In the genomic region with DNA sequence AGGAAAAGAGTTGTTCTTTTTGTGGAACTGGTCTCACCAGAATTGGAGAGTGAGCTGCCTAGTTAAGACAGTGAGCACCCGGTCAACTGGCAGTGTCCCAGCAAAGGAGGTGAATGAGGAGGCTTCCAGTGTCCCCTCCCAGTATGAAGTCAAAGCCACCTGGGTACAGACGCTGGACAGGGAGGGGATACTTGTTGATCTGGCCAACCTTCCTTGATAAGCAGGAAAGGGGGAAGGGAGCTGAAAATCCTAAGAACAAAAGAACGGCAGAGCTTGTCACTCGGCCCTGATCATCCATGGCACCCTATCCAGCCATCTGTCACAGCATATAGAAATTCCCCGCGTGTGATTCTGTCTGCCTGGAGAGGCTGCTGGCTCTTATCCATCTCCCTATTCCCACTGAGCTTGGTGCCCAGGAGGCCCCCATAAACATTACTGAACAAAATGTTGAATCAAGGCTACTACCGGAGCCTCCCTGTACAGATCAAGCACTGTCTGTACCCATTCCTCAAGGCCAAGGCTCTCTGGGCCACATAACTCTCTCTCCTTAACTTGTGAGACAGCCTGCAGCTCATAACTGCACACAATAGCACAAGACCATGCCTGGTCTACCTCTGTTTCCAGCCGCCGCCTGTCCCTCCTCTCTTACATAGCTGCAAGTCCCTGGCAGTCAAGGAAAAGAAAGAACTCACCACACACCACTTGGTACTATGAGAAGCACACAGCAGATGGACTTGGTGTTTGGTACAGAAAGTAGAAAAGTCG, we compare ENCODE assay signal across 11 cellular contexts.
A peak's percentile ranks its signal among the peaks of the same experiment; 100 is the strongest.
DNase-seq lines count a peak whose midpoint lies in the region; ATAC-seq and TF ChIP-seq lines count a peak whose summit lies in the region.
"Had no signal": no experiment of that assay in that cellular context is flagged by ENCODE, and none has a peak within 500 bp of the region (broad histone marks: within the 10 kb centered on the region; RNA-seq: fewer than 3 reads in every experiment).

No MANE protein-coding gene starts in this region.

- peaks cover 69% of the 10 kb centered on the region for H3K4me1 Mint-ChIP-seq in GM23338
- H3K4me1 Mint-ChIP-seq in progenitor cell of endocrine pancreas (ENCODE audit: low read depth), result peaks cover 50% of the 10 kb centered on the region

- H3K27me3 ChIP-seq in GM23338 (ENCODE audit: insufficient read depth), result no peaks in the 10 kb centered on the region
- H3K27me3 ChIP-seq: suprapubic skin had no signal

- no peak for TF ChIP-seq CTCF in GM23338 (conservative IDR thresholded peaks at IDR 0.05; ENCODE audit: low read depth in 2 of 2)
- TF ChIP-seq CTCF in epithelial cell of esophagus (IDR thresholded peaks at IDR 0.05; ENCODE audit: insufficient read depth, low read depth, low read length, missing control alignments), result no peak
- no peak for TF ChIP-seq CTCF in progenitor cell of endocrine pancreas (IDR thresholded peaks at IDR 0.05; ENCODE audit: unreplicated experiment)
- TF ChIP-seq CTCF in foreskin fibroblast (IDR thresholded peaks at IDR 0.05; ENCODE audit: low read depth, low read length), result no peak
- no peak for TF ChIP-seq CTCF in RWPE1 (conservative IDR thresholded peaks at IDR 0.05; ENCODE audit: low read depth)

- ATAC-seq in GM23338, result no peak

- peaks cover 73% of the 10 kb centered on the region for H3K4me1 ChIP-seq in GM23338 (ENCODE audit: insufficient read depth)

- H3K4me3 Mint-ChIP-seq in GM23338 (no peak overlapping the region), progenitor cell of endocrine pancreas (ENCODE audit: low read depth) (no peak overlapping the region)

- no peaks in the 10 kb centered on the region for H3K9me2 ChIP-seq in GM23338 (ENCODE audit: insufficient read depth)

- H2AFZ ChIP-seq in GM23338, result no peak overlapping the region

- POLR2A ChIA-PET in HEK293T (lab: Yijun Ruan, JAX), result no interaction called here
- POLR2A ChIA-PET in RWPE1 (lab: Yijun Ruan, JAX; ENCODE audit: low non-redundant PET), result no interaction called here

- 0 out of 2 replicates have a peak, but pooled peaks cover 11% of the 10 kb centered on the region for H4K20me1 ChIP-seq in GM23338 (replicated peaks; ENCODE audit: insufficient read depth)

- H3K27me3 Mint-ChIP-seq in GM23338 (ENCODE audit: insufficient read depth, low read depth, poor library complexity) (peaks cover 10% of the 10 kb centered on the region), progenitor cell of endocrine pancreas (no peaks in the 10 kb centered on the region)

- H3F3A ChIP-seq in GM23338 (replicated peaks; ENCODE audit: low read depth), result peaks cover 10% of the 10 kb centered on the region; the same call in 1 of the 2 replicates

- peak overlapping the region; percentile 94 for H3K27ac ChIP-seq in GM23338 (ENCODE audit: low read depth)
- no peak overlapping the region for H3K27ac ChIP-seq in RWPE1
- H3K27ac ChIP-seq: epithelial cell of prostate, suprapubic skin had no signal

- H3K4me3 ChIP-seq in GM23338, result no peak overlapping the region
- no peak overlapping the region for H3K4me3 ChIP-seq in epithelial cell of esophagus (ENCODE audit: low read length)
- no peak overlapping the region for H3K4me3 ChIP-seq in foreskin fibroblast (ENCODE audit: low read depth in 1 of 2, low read length in 2 of 2)
- H3K4me3 ChIP-seq: suprapubic skin had no signal

- no peaks in the 10 kb centered on the region for H3K9me3 Mint-ChIP-seq in GM23338
- no peaks in the 10 kb centered on the region for H3K9me3 Mint-ChIP-seq in progenitor cell of endocrine pancreas (ENCODE audit: low read depth)

- H3K36me3 ChIP-seq in GM23338 (ENCODE audit: insufficient read depth), result no peaks in the 10 kb centered on the region
- H3K36me3 ChIP-seq: suprapubic skin had no signal

- H3K79me2 ChIP-seq in GM23338 (replicated peaks; ENCODE audit: insufficient read depth), result peaks cover 87% of the 10 kb centered on the region

- CTCF ChIA-PET in HEK293T (lab: Yijun Ruan, JAX) (interaction anchor here (1.0 kb wide), 1 partner anchor 174 kb away, joined by 3 read pairs; no protein-coding TSS in a partner anchor), RWPE1 (lab: Yijun Ruan, JAX) (interaction anchor here (0.6 kb wide), 3 partner anchors 56 to 185 kb away, joined by 3 to 7 read pairs (median 4); no protein-coding TSS in a partner anchor)

- DNase-seq in GM23338 (ENCODE audit: low spot score) (no peak), NCI-H2171 (lab: John Stamatoyannopoulos, UW) (peak; percentile 76), epithelial cell of esophagus (ENCODE audit: low read depth) (peak; percentile 26), progenitor cell of endocrine pancreas (ENCODE audit: low spot score, unreplicated experiment) (no peak), HEK293T (ENCODE audit: extremely low spot score) (no peak), foreskin fibroblast (no peak), RWPE1 (ENCODE audit: low spot score) (no peak)
- DNase-seq: NCI-H526 treated with DMSO at 0.1 percent for 48 hours; stimulated activated CD4-positive, alpha-beta T cell treated with anti-CD3 and anti-CD28 coated beads, Interleukin-4, amount 100 ng/mL, for 4 hours had no signal

- 0 out of 2 replicates have a peak overlapping the region, but pooled peaks have one; percentile 38 for H3K4me2 ChIP-seq in GM23338

- peak overlapping the region; percentile 12; the same call in 1 of the 2 replicates for H3K27ac Mint-ChIP-seq in GM23338
- H3K27ac Mint-ChIP-seq in progenitor cell of endocrine pancreas, result peak overlapping the region; percentile 57

- H3K36me3 Mint-ChIP-seq in GM23338 (ENCODE audit: low read depth) (peaks cover 8% of the 10 kb centered on the region; the same call in 2 of the 3 replicates), progenitor cell of endocrine pancreas (ENCODE audit: insufficient read depth) (peaks cover 2% of the 10 kb centered on the region)

TF ChIP-seq in GM23338, 12 proteins besides CTCF, POLR2A, EP300 and RAD21 (continues in another document):
- no peak for TF ChIP-seq POLR2AphosphoS5 (IDR thresholded peaks at IDR 0.05; ENCODE audit: low read depth)
- no peak for TF ChIP-seq ZNF114 (CRISPR knock-in tag; IDR thresholded peaks at IDR 0.05)
- TF ChIP-seq STAT1 (IDR thresholded peaks at IDR 0.05; ENCODE audit: unreplicated experiment), result no peak
- TF ChIP-seq, protein P1, sequence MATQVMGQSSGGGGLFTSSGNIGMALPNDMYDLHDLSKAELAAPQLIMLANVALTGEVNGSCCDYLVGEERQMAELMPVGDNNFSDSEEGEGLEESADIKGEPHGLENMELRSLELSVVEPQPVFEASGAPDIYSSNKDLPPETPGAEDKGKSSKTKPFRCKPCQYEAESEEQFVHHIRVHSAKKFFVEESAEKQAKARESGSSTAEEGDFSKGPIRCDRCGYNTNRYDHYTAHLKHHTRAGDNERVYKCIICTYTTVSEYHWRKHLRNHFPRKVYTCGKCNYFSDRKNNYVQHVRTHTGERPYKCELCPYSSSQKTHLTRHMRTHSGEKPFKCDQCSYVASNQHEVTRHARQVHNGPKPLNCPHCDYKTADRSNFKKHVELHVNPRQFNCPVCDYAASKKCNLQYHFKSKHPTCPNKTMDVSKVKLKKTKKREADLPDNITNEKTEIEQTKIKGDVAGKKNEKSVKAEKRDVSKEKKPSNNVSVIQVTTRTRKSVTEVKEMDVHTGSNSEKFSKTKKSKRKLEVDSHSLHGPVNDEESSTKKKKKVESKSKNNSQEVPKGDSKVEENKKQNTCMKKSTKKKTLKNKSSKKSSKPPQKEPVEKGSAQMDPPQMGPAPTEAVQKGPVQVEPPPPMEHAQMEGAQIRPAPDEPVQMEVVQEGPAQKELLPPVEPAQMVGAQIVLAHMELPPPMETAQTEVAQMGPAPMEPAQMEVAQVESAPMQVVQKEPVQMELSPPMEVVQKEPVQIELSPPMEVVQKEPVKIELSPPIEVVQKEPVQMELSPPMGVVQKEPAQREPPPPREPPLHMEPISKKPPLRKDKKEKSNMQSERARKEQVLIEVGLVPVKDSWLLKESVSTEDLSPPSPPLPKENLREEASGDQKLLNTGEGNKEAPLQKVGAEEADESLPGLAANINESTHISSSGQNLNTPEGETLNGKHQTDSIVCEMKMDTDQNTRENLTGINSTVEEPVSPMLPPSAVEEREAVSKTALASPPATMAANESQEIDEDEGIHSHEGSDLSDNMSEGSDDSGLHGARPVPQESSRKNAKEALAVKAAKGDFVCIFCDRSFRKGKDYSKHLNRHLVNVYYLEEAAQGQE (IDR thresholded peaks at IDR 0.05; ENCODE audit: unreplicated experiment), result no peak
- TF ChIP-seq JUNB (IDR thresholded peaks at IDR 0.05; ENCODE audit: unreplicated experiment), result no peak
- TF ChIP-seq CREB1 (CRISPR knock-in tag; IDR thresholded peaks at IDR 0.05; ENCODE audit: low read depth), result no peak

TF ChIP-seq in HEK293T, 16 proteins besides CTCF, POLR2A, EP300 and RAD21:
- TF ChIP-seq LEF1 (IDR thresholded peaks at IDR 0.05; ENCODE audit: borderline replicate concordance) (no peak), FOXM1 (IDR thresholded peaks at IDR 0.05; ENCODE audit: borderline replicate concordance) (no peak), ARNT (IDR thresholded peaks at IDR 0.05) (no peak), ZNF384 (IDR thresholded peaks at IDR 0.05) (no peak), SUZ12 (IDR thresholded peaks at IDR 0.05) (no peak), FOXA1 (IDR thresholded peaks at IDR 0.05) (no peak), NFRKB (IDR thresholded peaks at IDR 0.05) (no peak)

Comparison
In these comparisons a context has a peak if more than half of its experiments do, and no peak if none do; other contexts are left out.
1. DNase-seq: peak in NCI-H2171 (single experiment) and epithelial cell of esophagus (single experiment); none in GM23338 (single experiment), progenitor cell of endocrine pancreas (single experiment), HEK293T (single experiment), foreskin fibroblast (0 of 2) and RWPE1 (single experiment).